In the genomic region with DNA sequence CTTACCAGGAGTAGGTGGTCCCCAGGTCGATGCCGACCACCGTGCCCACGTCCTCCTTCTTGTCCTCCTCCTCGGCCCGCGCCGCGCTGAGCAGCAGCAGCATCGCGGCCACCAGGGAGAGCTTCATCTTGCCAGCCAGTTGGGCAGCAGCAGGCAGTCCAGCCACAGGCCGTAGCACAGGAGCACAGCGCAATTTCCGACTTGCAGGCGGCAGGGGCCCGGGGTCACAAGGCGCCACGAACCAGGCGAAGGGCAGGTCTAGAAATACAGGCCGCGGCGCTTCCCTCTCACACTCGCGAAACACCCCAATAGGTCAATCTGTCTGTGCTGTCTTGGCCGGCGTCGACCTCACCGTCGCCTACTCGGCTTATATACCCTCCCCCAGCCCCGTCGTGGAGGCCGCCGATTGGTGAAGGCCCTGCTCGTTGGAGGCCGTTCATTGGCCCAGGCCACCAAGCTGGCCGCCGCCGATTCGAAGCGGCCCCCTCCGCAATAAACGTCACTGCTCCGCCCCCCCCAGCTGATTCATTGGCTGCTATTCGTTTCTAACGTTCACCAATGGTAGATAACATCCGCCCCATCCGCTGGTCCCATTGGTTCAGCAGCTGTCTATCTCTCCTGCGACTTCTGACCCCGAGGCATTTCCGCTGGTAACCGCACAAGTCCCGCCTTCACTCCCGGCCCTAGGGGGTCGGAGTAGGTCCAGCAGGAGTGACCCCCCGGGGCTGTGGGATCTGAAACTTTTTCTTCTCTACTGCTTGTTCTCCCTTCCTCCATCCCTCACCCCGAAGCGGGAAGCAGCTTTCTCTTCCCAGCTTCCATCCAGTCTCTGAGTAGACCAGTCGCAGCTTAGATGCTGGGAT, we compare ENCODE assay signal across 1 cellular context.
TF ChIP-seq lines count a peak whose summit lies in the region.

Gene HSPA5, minus strand, starts transcription at position 344 of the 863 bp plus-strand sequence. Its CDS starts 217 bp downstream, at position 127.

TF ChIP-seq in HepG2, 621 proteins besides CTCF, POLR2A, EP300 and RAD21 (continued from another document and continues in another):
- TF ChIP-seq CREB1 (IDR thresholded peaks at IDR 0.05) (peak; percentile 95), CREB1 (CRISPR knock-in tag; IDR thresholded peaks at IDR 0.05) (peak; percentile 97), ATF7-NPFF (CRISPR knock-in tag; IDR thresholded peaks at IDR 0.05; ENCODE audit: low read depth) (peak; percentile 21; the same call in 1 of the 2 replicates), TAF1 (CRISPR knock-in tag; IDR thresholded peaks at IDR 0.05) (peak; percentile 96), MTF2 (CRISPR knock-in tag; IDR thresholded peaks at IDR 0.05; ENCODE audit: borderline replicate concordance) (no peak), SETDB1 (CRISPR knock-in tag; IDR thresholded peaks at IDR 0.05; ENCODE audit: borderline replicate concordance) (peak; percentile 42; the same call in 1 of the 2 replicates), ZSCAN30 (CRISPR knock-in tag; IDR thresholded peaks at IDR 0.05) (peak; percentile 61; the same call in 1 of the 2 replicates), ZNF883 (CRISPR knock-in tag; IDR thresholded peaks at IDR 0.05; ENCODE audit: not compliant biosample characterization) (peak; percentile 88), HOXD1 (CRISPR knock-in tag; IDR thresholded peaks at IDR 0.05) (0 out of 2 replicates have a peak, but pooled peaks have one; percentile 43), NR2F6 (IDR thresholded peaks at IDR 0.05) (no peak; the same call in 1 of the 2 replicates), NR2F6 (CRISPR knock-in tag; IDR thresholded peaks at IDR 0.05) (no peak; the same call in 1 of the 2 replicates), ZNF7 (CRISPR knock-in tag; IDR thresholded peaks at IDR 0.05) (no peak), PRDM15 (CRISPR knock-in tag; IDR thresholded peaks at IDR 0.05) (no peak), CENPX (CRISPR knock-in tag; IDR thresholded peaks at IDR 0.05) (no peak), SIX1 (CRISPR knock-in tag; IDR thresholded peaks at IDR 0.05; ENCODE audit: borderline replicate concordance) (no peak), SUZ12 (IDR thresholded peaks at IDR 0.05; ENCODE audit: low read depth, low read length) (no peak), RORA (CRISPR knock-in tag; IDR thresholded peaks at IDR 0.05) (no peak), ZNF816 (CRISPR knock-in tag; IDR thresholded peaks at IDR 0.05; ENCODE audit: borderline replicate concordance) (peak; percentile 51; the same call in 1 of the 2 replicates), IKZF4 (CRISPR knock-in tag; IDR thresholded peaks at IDR 0.05; ENCODE audit: borderline replicate concordance, low read depth, not compliant biosample characterization) (peak; percentile 56), PCBP2 (optimal IDR thresholded peaks at IDR 0.05; ENCODE audit: low read depth, low read length, poor library complexity, severe bottlenecking) (no peak), ZNF777 (CRISPR knock-in tag; IDR thresholded peaks at IDR 0.05) (peak; percentile 71; the same call in 1 of the 2 replicates), ZNF232 (CRISPR knock-in tag; IDR thresholded peaks at IDR 0.05; ENCODE audit: borderline replicate concordance) (0 out of 2 replicates have a peak, but pooled peaks have one; percentile 37), ZNF337 (CRISPR knock-in tag; IDR thresholded peaks at IDR 0.05; ENCODE audit: borderline replicate concordance, low read depth) (peak; percentile 34; the same call in 1 of the 2 replicates), TP53 (CRISPR knock-in tag; conservative IDR thresholded peaks at IDR 0.05) (no peak), ZNF660 (CRISPR knock-in tag; IDR thresholded peaks at IDR 0.05; ENCODE audit: borderline replicate concordance, low read depth) (no peak), ZNF761 (CRISPR knock-in tag; conservative IDR thresholded peaks at IDR 0.05) (peak; percentile 45; the same call in 1 of the 2 replicates), TERF1 (CRISPR knock-in tag; IDR thresholded peaks at IDR 0.05) (no peak), SNAPC5 (CRISPR knock-in tag; IDR thresholded peaks at IDR 0.05; ENCODE audit: borderline replicate concordance) (no peak), ZNF605 (CRISPR knock-in tag; IDR thresholded peaks at IDR 0.05) (no peak; the same call in 1 of the 2 replicates), RARA (CRISPR knock-in tag; IDR thresholded peaks at IDR 0.05) (peak; percentile 17), IKZF1 (IDR thresholded peaks at IDR 0.05) (no peak), AGO1 (IDR thresholded peaks at IDR 0.05; ENCODE audit: low read depth, low read length, poor library complexity, severe bottlenecking) (no peak), U2AF1 (optimal IDR thresholded peaks at IDR 0.05; ENCODE audit: low read depth, low read length) (no peak), SOX13 (IDR thresholded peaks at IDR 0.05) (no peak), SOX13 (CRISPR knock-in tag; conservative IDR thresholded peaks at IDR 0.05 in 1 of 2, IDR thresholded peaks at IDR 0.05 in 1 of 2) (peak in 1 of 2 experiments; percentile 27; a peak in 1 of 4 replicates), NR3C1 (CRISPR knock-in tag; IDR thresholded peaks at IDR 0.05) (no peak)
- TF ChIP-seq, protein P1, sequence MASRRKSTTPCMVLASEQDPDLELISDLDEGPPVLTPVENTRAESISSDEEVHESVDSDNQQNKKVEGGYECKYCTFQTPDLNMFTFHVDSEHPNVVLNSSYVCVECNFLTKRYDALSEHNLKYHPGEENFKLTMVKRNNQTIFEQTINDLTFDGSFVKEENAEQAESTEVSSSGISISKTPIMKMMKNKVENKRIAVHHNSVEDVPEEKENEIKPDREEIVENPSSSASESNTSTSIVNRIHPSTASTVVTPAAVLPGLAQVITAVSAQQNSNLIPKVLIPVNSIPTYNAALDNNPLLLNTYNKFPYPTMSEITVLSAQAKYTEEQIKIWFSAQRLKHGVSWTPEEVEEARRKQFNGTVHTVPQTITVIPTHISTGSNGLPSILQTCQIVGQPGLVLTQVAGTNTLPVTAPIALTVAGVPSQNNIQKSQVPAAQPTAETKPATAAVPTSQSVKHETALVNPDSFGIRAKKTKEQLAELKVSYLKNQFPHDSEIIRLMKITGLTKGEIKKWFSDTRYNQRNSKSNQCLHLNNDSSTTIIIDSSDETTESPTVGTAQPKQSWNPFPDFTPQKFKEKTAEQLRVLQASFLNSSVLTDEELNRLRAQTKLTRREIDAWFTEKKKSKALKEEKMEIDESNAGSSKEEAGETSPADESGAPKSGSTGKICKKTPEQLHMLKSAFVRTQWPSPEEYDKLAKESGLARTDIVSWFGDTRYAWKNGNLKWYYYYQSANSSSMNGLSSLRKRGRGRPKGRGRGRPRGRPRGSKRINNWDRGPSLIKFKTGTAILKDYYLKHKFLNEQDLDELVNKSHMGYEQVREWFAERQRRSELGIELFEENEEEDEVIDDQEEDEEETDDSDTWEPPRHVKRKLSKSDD (CRISPR knock-in tag; IDR thresholded peaks at IDR 0.05; ENCODE audit: low read depth), result peak; percentile 83; the same call in 1 of the 2 replicates
- TF ChIP-seq, protein P2, sequence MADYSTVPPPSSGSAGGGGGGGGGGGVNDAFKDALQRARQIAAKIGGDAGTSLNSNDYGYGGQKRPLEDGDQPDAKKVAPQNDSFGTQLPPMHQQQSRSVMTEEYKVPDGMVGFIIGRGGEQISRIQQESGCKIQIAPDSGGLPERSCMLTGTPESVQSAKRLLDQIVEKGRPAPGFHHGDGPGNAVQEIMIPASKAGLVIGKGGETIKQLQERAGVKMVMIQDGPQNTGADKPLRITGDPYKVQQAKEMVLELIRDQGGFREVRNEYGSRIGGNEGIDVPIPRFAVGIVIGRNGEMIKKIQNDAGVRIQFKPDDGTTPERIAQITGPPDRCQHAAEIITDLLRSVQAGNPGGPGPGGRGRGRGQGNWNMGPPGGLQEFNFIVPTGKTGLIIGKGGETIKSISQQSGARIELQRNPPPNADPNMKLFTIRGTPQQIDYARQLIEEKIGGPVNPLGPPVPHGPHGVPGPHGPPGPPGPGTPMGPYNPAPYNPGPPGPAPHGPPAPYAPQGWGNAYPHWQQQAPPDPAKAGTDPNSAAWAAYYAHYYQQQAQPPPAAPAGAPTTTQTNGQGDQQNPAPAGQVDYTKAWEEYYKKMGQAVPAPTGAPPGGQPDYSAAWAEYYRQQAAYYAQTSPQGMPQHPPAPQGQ (CRISPR knock-in tag; IDR thresholded peaks at IDR 0.05; ENCODE audit: borderline replicate concordance), result 0 out of 2 replicates have a peak, but pooled peaks have one; percentile 51
- TF ChIP-seq, protein P3, sequence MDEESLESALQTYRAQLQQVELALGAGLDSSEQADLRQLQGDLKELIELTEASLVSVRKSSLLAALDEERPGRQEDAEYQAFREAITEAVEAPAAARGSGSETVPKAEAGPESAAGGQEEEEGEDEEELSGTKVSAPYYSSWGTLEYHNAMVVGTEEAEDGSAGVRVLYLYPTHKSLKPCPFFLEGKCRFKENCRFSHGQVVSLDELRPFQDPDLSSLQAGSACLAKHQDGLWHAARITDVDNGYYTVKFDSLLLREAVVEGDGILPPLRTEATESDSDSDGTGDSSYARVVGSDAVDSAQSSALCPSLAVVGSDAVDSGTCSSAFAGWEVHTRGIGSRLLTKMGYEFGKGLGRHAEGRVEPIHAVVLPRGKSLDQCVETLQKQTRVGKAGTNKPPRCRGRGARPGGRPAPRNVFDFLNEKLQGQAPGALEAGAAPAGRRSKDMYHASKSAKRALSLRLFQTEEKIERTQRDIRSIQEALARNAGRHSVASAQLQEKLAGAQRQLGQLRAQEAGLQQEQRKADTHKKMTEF (CRISPR knock-in tag; IDR thresholded peaks at IDR 0.05), result peak; percentile 76; the same call in 1 of the 2 replicates
- TF ChIP-seq, protein P4, sequence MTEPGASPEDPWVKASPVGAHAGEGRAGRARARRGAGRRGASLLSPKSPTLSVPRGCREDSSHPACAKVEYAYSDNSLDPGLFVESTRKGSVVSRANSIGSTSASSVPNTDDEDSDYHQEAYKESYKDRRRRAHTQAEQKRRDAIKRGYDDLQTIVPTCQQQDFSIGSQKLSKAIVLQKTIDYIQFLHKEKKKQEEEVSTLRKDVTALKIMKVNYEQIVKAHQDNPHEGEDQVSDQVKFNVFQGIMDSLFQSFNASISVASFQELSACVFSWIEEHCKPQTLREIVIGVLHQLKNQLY (CRISPR knock-in tag; IDR thresholded peaks at IDR 0.05), result no peak
- TF ChIP-seq, protein P5, sequence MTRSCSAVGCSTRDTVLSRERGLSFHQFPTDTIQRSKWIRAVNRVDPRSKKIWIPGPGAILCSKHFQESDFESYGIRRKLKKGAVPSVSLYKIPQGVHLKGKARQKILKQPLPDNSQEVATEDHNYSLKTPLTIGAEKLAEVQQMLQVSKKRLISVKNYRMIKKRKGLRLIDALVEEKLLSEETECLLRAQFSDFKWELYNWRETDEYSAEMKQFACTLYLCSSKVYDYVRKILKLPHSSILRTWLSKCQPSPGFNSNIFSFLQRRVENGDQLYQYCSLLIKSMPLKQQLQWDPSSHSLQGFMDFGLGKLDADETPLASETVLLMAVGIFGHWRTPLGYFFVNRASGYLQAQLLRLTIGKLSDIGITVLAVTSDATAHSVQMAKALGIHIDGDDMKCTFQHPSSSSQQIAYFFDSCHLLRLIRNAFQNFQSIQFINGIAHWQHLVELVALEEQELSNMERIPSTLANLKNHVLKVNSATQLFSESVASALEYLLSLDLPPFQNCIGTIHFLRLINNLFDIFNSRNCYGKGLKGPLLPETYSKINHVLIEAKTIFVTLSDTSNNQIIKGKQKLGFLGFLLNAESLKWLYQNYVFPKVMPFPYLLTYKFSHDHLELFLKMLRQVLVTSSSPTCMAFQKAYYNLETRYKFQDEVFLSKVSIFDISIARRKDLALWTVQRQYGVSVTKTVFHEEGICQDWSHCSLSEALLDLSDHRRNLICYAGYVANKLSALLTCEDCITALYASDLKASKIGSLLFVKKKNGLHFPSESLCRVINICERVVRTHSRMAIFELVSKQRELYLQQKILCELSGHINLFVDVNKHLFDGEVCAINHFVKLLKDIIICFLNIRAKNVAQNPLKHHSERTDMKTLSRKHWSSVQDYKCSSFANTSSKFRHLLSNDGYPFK (CRISPR knock-in tag; IDR thresholded peaks at IDR 0.05; ENCODE audit: borderline replicate concordance), result peak; percentile 54; the same call in 1 of the 2 replicates
